Comparison of ENCODE assay signal across 11 cellular contexts in genomic region chr21:34553199-34553952, GRCh38. TPM values are rescaled to one million over a fixed set of nuclear protein-coding genes. Genes with fewer than 3 reads are reported as not detected.
DNase-seq lines count a peak whose midpoint lies in the region; ATAC-seq and TF ChIP-seq lines count a peak whose summit lies in the region.
"Had no signal": no experiment of that assay in that cellular context is flagged by ENCODE, and none has a peak within 500 bp of the region (broad histone marks: within the 10 kb centered on the region; RNA-seq: fewer than 3 reads in every experiment).

No MANE protein-coding gene starts in this region.

- peak; percentile 81 for DNase-seq in AG08395 (ENCODE audit: low spot score)
- peak; percentile 77 for DNase-seq in LHCN-M2 (ENCODE audit: low read depth)
- DNase-seq in brain microvascular endothelial cell: peak; percentile 48
- no peak for DNase-seq in left lung
- DNase-seq in CD4-positive, alpha-beta memory T cell: no peak
- DNase-seq in T-helper 2 cell: no peak
- DNase-seq: Calu3 had no signal

- CTCF ChIA-PET in CD4-positive, alpha-beta memory T cell (lab: Charles Lee; ENCODE audit: partially characterized antibody): no interaction called here

- in situ Hi-C loops in brain microvascular endothelial cell (cut with HindIII; ENCODE audit: low pct_ligation_motif_present, low sequenced_read_pairs): no loop called here

- no peaks in the 10 kb centered on the region for H3K36me3 ChIP-seq in brain microvascular endothelial cell (replicated peaks)
- H3K36me3 ChIP-seq in left lung: no peaks in the 10 kb centered on the region
- H3K36me3 ChIP-seq in CD4-positive, alpha-beta memory T cell (ENCODE audit: insufficient read depth, low read length): no peaks in the 10 kb centered on the region

- H3K4me1 Mint-ChIP-seq in CD4-positive, alpha-beta memory T cell: peaks cover 0 to 4% (median 0%) of the 10 kb centered on the region in 4 donors

- peaks cover 2 to 13% (median 6%) of the 10 kb centered on the region in 8 donors for H3K9me3 Mint-ChIP-seq in CD4-positive, alpha-beta memory T cell

- H3K9me3 ChIP-seq in left lung: no peaks in the 10 kb centered on the region
- no peaks in the 10 kb centered on the region for H3K9me3 ChIP-seq in CD4-positive, alpha-beta memory T cell (ENCODE audit: control insufficient read depth in 1 of 2, low read length in 2 of 2)

- ATAC-seq in left lung (peak; percentile 62), HG03159 (IDR thresholded peaks at IDR 0.05; ENCODE audit: unreplicated experiment) (no peak), HG03460 (IDR thresholded peaks at IDR 0.05; ENCODE audit: unreplicated experiment) (no peak)

- POLR2A ChIA-PET in CD4-positive, alpha-beta memory T cell (lab: Charles Lee; ENCODE audit: partially characterized antibody): no interaction called here

- H3K27me3 ChIP-seq in brain microvascular endothelial cell (replicated peaks) (no peaks in the 10 kb centered on the region), left lung (no peaks in the 10 kb centered on the region)
- no peaks in the 10 kb centered on the region for H3K27me3 ChIP-seq in CD4-positive, alpha-beta memory T cell (ENCODE audit: insufficient read depth, low read length)

- peak overlapping the region; percentile 78 for H3K27ac ChIP-seq in brain microvascular endothelial cell
- H3K27ac ChIP-seq in left lung: peak overlapping the region in 1 of 2 donors; percentile 28
- H3K27ac ChIP-seq in CD4-positive, alpha-beta memory T cell (ENCODE audit: low read depth, low read length): no peak overlapping the region

- H3K27ac Mint-ChIP-seq in CD4-positive, alpha-beta memory T cell: no peak overlapping the region

- peaks cover 3 to 20% of the 10 kb centered on the region in 2 donors for H3K36me3 Mint-ChIP-seq in CD4-positive, alpha-beta memory T cell

- H3K4me3 ChIP-seq in brain microvascular endothelial cell (ENCODE audit: low read depth, low read length) (peak overlapping the region; percentile 21), left lung (no peak overlapping the region)
- H3K4me3 ChIP-seq in CD4-positive, alpha-beta memory T cell (ENCODE audit: low read length in 2 of 2): no peak overlapping the region

- no peaks in the 10 kb centered on the region for H3K27me3 Mint-ChIP-seq in CD4-positive, alpha-beta memory T cell

- intact Hi-C loops in left lung (cut with DNase I): no loop called here
- intact Hi-C loops in CD4-positive, alpha-beta memory T cell (cut with micrococcal nuclease): no loop called here

- no peak for TF ChIP-seq CTCF in brain microvascular endothelial cell (IDR thresholded peaks at IDR 0.05; ENCODE audit: low read depth, low read length, missing control alignments)
- TF ChIP-seq CTCF in left lung (IDR thresholded peaks at IDR 0.05): no peak

- H3K4me1 ChIP-seq in left lung: no peaks in the 10 kb centered on the region
- H3K4me1 ChIP-seq in CD4-positive, alpha-beta memory T cell (ENCODE audit: insufficient read depth, low read length): no peaks in the 10 kb centered on the region

- H3K4me3 Mint-ChIP-seq in CD4-positive, alpha-beta memory T cell: no peak overlapping the region

RNA-seq across cellular contexts. Expression of gene KCNE1, which starts 41.4 kb away (rescaled TPM):
- total RNA-seq in LHCN-M2 (2014; rRNA removed) (not detected in 2 replicates), left lung (10 to 100 TPM in 1 of 2 donors, 1 to 10 TPM in 1; 3.8 to 21.2 TPM)
- 0.11 TPM for polyA plus RNA-seq in LHCN-M2 (2012)
- total RNA-seq in CD4-positive, alpha-beta memory T cell: under 1 TPM; 0.17 to 0.22 TPM
- under 1 TPM in 1 of 2 donors, not detected in 1; 0.14 TPM for polyA plus RNA-seq in CD4-positive, alpha-beta memory T cell
- total RNA-seq: epithelial cell of proximal tubule, SK-MEL-5 had no signal

Comparison
In these comparisons a context has a peak if more than half of its experiments do, and no peak if none do; other contexts are left out.
1. DNase-seq: peak in AG08395 (single experiment), LHCN-M2 (single experiment) and brain microvascular endothelial cell (single experiment); none in left lung (0 of 2), CD4-positive, alpha-beta memory T cell (0 of 5) and T-helper 2 cell (0 of 5).